1 cellular context compared by ENCODE assay signal in the genomic region with DNA sequence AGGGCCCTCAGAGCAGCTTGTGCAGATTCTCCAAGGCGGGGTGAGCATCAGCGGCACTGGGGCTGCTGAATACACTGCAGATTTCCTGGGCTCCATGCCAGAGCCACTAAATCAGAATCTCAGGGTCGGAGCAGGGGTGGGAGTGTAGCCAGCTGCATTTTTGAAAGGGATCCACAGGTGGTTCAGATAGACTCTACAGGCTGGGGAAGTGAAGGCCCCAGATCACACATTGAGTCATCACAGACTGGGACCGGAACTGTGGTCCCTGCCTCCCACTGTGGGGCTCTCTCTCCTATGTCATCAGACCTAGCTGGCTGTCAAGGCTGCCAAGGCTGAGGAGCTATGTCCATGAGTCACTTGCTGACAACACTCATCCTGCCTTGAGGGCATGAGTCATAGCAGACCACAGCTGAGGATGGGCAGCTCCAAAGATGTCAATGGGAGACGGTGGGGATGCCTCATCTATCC.
TF ChIP-seq lines count a peak whose summit lies in the region.

No MANE protein-coding gene starts in this region.

TF ChIP-seq in HEK293, 187 proteins besides CTCF, POLR2A, EP300 and RAD21 (continued from another document and continues in another):
- TF ChIP-seq ZNF133 (tag by site-specific recombination; IDR thresholded peaks at IDR 0.05) (no peak), ZNF670 (tag by site-specific recombination; IDR thresholded peaks at IDR 0.05; ENCODE audit: low read depth) (no peak), ZNF791 (tag by site-specific recombination; IDR thresholded peaks at IDR 0.05) (no peak), ZBTB17 (tag by site-specific recombination; IDR thresholded peaks at IDR 0.05) (no peak), YY1 (tag by site-specific recombination; IDR thresholded peaks at IDR 0.05) (no peak), ZNF654 (tag by site-specific recombination; IDR thresholded peaks at IDR 0.05; ENCODE audit: low read depth) (no peak), SETDB1 (IDR thresholded peaks at IDR 0.05; ENCODE audit: insufficient read length, low read length) (no peak), SP3 (tag by site-specific recombination; IDR thresholded peaks at IDR 0.05) (no peak), ZNF776 (tag by site-specific recombination; IDR thresholded peaks at IDR 0.05; ENCODE audit: borderline replicate concordance) (no peak), ZNF473 (tag by site-specific recombination; IDR thresholded peaks at IDR 0.05) (no peak), ZNF292 (tag by site-specific recombination; IDR thresholded peaks at IDR 0.05; ENCODE audit: borderline replicate concordance, low read depth) (no peak), ZNF394 (tag by site-specific recombination; IDR thresholded peaks at IDR 0.05; ENCODE audit: borderline replicate concordance) (peak; percentile 57; the same call in 1 of the 2 replicates), ZNF585B (tag by site-specific recombination; IDR thresholded peaks at IDR 0.05) (no peak), HOXD13 (CRISPR knock-in tag; IDR thresholded peaks at IDR 0.05; ENCODE audit: borderline replicate concordance) (no peak), MYNN (tag by site-specific recombination; IDR thresholded peaks at IDR 0.05; ENCODE audit: borderline replicate concordance) (no peak), OSR2 (tag by site-specific recombination; IDR thresholded peaks at IDR 0.05) (no peak), KLF7 (tag by site-specific recombination; IDR thresholded peaks at IDR 0.05; ENCODE audit: borderline replicate concordance) (no peak), ZNF2 (tag by site-specific recombination; IDR thresholded peaks at IDR 0.05) (no peak), TRIM28 (IDR thresholded peaks at IDR 0.05; ENCODE audit: borderline replicate concordance, low read length) (no peak), ZNF510 (tag by site-specific recombination; IDR thresholded peaks at IDR 0.05; ENCODE audit: insufficient replicate concordance) (no peak), ZNF600 (tag by site-specific recombination; IDR thresholded peaks at IDR 0.05) (peak; percentile 74; the same call in 1 of the 2 replicates), HOXC10 (CRISPR knock-in tag; IDR thresholded peaks at IDR 0.05) (no peak), ZNF621 (tag by site-specific recombination; IDR thresholded peaks at IDR 0.05) (no peak), ZNF664 (tag by site-specific recombination; IDR thresholded peaks at IDR 0.05) (no peak), ZEB2 (tag by site-specific recombination; IDR thresholded peaks at IDR 0.05) (peak; percentile 93), ZNF521 (tag by site-specific recombination; IDR thresholded peaks at IDR 0.05) (no peak), ZNF561 (tag by site-specific recombination; IDR thresholded peaks at IDR 0.05; ENCODE audit: borderline replicate concordance) (no peak), ZNF146 (tag by site-specific recombination; IDR thresholded peaks at IDR 0.05) (no peak), ZNF16 (tag by site-specific recombination; IDR thresholded peaks at IDR 0.05; ENCODE audit: low read depth) (no peak), ZNF623 (tag by site-specific recombination; IDR thresholded peaks at IDR 0.05) (peak; percentile 29; the same call in 1 of the 2 replicates), ZNF223 (tag by site-specific recombination; IDR thresholded peaks at IDR 0.05) (no peak), ZNF768 (tag by site-specific recombination; IDR thresholded peaks at IDR 0.05) (no peak), ZNF629 (tag by site-specific recombination; IDR thresholded peaks at IDR 0.05) (peak; percentile 98), ZNF324 (tag by site-specific recombination; IDR thresholded peaks at IDR 0.05) (peak; percentile 81; the same call in 1 of the 2 replicates), ZNF596 (tag by site-specific recombination; IDR thresholded peaks at IDR 0.05) (no peak), ZNF530 (tag by site-specific recombination; IDR thresholded peaks at IDR 0.05; ENCODE audit: low read depth) (no peak), KLF1 (tag by site-specific recombination; IDR thresholded peaks at IDR 0.05) (no peak)
- TF ChIP-seq, protein P1, sequence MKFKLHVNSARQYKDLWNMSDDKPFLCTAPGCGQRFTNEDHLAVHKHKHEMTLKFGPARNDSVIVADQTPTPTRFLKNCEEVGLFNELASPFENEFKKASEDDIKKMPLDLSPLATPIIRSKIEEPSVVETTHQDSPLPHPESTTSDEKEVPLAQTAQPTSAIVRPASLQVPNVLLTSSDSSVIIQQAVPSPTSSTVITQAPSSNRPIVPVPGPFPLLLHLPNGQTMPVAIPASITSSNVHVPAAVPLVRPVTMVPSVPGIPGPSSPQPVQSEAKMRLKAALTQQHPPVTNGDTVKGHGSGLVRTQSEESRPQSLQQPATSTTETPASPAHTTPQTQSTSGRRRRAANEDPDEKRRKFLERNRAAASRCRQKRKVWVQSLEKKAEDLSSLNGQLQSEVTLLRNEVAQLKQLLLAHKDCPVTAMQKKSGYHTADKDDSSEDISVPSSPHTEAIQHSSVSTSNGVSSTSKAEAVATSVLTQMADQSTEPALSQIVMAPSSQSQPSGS (tag by site-specific recombination; IDR thresholded peaks at IDR 0.05; ENCODE audit: low read depth) = peak; percentile 33; the same call in 1 of the 2 replicates
- TF ChIP-seq, protein P2, sequence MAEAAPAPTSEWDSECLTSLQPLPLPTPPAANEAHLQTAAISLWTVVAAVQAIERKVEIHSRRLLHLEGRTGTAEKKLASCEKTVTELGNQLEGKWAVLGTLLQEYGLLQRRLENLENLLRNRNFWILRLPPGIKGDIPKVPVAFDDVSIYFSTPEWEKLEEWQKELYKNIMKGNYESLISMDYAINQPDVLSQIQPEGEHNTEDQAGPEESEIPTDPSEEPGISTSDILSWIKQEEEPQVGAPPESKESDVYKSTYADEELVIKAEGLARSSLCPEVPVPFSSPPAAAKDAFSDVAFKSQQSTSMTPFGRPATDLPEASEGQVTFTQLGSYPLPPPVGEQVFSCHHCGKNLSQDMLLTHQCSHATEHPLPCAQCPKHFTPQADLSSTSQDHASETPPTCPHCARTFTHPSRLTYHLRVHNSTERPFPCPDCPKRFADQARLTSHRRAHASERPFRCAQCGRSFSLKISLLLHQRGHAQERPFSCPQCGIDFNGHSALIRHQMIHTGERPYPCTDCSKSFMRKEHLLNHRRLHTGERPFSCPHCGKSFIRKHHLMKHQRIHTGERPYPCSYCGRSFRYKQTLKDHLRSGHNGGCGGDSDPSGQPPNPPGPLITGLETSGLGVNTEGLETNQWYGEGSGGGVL (tag by site-specific recombination; IDR thresholded peaks at IDR 0.05) = peak; percentile 81
- TF ChIP-seq, protein P3, sequence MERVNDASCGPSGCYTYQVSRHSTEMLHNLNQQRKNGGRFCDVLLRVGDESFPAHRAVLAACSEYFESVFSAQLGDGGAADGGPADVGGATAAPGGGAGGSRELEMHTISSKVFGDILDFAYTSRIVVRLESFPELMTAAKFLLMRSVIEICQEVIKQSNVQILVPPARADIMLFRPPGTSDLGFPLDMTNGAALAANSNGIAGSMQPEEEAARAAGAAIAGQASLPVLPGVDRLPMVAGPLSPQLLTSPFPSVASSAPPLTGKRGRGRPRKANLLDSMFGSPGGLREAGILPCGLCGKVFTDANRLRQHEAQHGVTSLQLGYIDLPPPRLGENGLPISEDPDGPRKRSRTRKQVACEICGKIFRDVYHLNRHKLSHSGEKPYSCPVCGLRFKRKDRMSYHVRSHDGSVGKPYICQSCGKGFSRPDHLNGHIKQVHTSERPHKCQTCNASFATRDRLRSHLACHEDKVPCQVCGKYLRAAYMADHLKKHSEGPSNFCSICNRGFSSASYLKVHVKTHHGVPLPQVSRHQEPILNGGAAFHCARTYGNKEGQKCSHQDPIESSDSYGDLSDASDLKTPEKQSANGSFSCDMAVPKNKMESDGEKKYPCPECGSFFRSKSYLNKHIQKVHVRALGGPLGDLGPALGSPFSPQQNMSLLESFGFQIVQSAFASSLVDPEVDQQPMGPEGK (tag by site-specific recombination; IDR thresholded peaks at IDR 0.05) = peak; percentile 79
- TF ChIP-seq, protein P4, sequence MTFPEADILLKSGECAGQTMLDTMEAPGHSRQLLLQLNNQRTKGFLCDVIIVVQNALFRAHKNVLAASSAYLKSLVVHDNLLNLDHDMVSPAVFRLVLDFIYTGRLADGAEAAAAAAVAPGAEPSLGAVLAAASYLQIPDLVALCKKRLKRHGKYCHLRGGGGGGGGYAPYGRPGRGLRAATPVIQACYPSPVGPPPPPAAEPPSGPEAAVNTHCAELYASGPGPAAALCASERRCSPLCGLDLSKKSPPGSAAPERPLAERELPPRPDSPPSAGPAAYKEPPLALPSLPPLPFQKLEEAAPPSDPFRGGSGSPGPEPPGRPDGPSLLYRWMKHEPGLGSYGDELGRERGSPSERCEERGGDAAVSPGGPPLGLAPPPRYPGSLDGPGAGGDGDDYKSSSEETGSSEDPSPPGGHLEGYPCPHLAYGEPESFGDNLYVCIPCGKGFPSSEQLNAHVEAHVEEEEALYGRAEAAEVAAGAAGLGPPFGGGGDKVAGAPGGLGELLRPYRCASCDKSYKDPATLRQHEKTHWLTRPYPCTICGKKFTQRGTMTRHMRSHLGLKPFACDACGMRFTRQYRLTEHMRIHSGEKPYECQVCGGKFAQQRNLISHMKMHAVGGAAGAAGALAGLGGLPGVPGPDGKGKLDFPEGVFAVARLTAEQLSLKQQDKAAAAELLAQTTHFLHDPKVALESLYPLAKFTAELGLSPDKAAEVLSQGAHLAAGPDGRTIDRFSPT (tag by site-specific recombination; IDR thresholded peaks at IDR 0.05) = peak; percentile 87
- TF ChIP-seq, protein P5, sequence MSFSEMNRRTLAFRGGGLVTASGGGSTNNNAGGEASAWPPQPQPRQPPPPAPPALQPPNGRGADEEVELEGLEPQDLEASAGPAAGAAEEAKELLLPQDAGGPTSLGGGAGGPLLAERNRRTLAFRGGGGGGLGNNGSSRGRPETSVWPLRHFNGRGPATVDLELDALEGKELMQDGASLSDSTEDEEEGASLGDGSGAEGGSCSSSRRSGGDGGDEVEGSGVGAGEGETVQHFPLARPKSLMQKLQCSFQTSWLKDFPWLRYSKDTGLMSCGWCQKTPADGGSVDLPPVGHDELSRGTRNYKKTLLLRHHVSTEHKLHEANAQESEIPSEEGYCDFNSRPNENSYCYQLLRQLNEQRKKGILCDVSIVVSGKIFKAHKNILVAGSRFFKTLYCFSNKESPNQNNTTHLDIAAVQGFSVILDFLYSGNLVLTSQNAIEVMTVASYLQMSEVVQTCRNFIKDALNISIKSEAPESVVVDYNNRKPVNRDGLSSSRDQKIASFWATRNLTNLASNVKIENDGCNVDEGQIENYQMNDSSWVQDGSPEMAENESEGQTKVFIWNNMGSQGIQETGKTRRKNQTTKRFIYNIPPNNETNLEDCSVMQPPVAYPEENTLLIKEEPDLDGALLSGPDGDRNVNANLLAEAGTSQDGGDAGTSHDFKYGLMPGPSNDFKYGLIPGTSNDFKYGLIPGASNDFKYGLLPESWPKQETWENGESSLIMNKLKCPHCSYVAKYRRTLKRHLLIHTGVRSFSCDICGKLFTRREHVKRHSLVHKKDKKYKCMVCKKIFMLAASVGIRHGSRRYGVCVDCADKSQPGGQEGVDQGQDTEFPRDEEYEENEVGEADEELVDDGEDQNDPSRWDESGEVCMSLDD (tag by site-specific recombination; IDR thresholded peaks at IDR 0.05) = peak; percentile 80
- TF ChIP-seq, protein P6, sequence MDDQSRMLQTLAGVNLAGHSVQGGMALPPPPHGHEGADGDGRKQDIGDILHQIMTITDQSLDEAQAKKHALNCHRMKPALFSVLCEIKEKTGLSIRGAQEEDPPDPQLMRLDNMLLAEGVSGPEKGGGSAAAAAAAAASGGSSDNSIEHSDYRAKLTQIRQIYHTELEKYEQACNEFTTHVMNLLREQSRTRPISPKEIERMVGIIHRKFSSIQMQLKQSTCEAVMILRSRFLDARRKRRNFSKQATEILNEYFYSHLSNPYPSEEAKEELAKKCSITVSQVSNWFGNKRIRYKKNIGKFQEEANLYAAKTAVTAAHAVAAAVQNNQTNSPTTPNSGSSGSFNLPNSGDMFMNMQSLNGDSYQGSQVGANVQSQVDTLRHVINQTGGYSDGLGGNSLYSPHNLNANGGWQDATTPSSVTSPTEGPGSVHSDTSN (CRISPR knock-in tag; IDR thresholded peaks at IDR 0.05) = no peak
- TF ChIP-seq, protein P7, sequence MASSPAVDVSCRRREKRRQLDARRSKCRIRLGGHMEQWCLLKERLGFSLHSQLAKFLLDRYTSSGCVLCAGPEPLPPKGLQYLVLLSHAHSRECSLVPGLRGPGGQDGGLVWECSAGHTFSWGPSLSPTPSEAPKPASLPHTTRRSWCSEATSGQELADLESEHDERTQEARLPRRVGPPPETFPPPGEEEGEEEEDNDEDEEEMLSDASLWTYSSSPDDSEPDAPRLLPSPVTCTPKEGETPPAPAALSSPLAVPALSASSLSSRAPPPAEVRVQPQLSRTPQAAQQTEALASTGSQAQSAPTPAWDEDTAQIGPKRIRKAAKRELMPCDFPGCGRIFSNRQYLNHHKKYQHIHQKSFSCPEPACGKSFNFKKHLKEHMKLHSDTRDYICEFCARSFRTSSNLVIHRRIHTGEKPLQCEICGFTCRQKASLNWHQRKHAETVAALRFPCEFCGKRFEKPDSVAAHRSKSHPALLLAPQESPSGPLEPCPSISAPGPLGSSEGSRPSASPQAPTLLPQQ (tag by site-specific recombination; IDR thresholded peaks at IDR 0.05) = peak; percentile 84
- TF ChIP-seq, protein P8, sequence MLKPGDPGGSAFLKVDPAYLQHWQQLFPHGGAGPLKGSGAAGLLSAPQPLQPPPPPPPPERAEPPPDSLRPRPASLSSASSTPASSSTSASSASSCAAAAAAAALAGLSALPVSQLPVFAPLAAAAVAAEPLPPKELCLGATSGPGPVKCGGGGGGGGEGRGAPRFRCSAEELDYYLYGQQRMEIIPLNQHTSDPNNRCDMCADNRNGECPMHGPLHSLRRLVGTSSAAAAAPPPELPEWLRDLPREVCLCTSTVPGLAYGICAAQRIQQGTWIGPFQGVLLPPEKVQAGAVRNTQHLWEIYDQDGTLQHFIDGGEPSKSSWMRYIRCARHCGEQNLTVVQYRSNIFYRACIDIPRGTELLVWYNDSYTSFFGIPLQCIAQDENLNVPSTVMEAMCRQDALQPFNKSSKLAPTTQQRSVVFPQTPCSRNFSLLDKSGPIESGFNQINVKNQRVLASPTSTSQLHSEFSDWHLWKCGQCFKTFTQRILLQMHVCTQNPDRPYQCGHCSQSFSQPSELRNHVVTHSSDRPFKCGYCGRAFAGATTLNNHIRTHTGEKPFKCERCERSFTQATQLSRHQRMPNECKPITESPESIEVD (tag by site-specific recombination; IDR thresholded peaks at IDR 0.05) = no peak
